Comparison of ENCODE assay signal across 11 cellular contexts in genomic region chr1:207804746-207805468, GRCh38. TPM values are rescaled to one million over a fixed set of nuclear protein-coding genes. Genes with fewer than 3 reads are reported as not detected.
DNase-seq lines count a peak whose midpoint lies in the region; ATAC-seq, FAIRE-seq and TF ChIP-seq lines count a peak whose summit lies in the region.
"Had no signal": no experiment of that assay in that cellular context is flagged by ENCODE, and none has a peak within 500 bp of the region (broad histone marks: within the 10 kb centered on the region; RNA-seq: fewer than 3 reads in every experiment).

No MANE protein-coding gene starts in this region.

- TF ChIP-seq POLR2A in IMR-90 (IDR thresholded peaks at IDR 0.05; ENCODE audit: low read depth, low read length), result no peak

- DNase-seq in IMR-90 (no peak), left lung (no peak), small intestine (no peak), EL (no peak)
- DNase-seq: GOT3, NCI-H1105 had no signal

- H3K9ac ChIP-seq in IMR-90 (ENCODE audit: low read depth, low read length), result no peak overlapping the region

- peak overlapping the region; percentile 65; the same call in 1 of the 2 replicates for H3K14ac ChIP-seq in IMR-90 (replicated peaks; ENCODE audit: low read depth, low read length)

- BruUV-seq in IMR-90 (replicated peaks; lab: Mats Ljungman, UMichigan), result no TSS peak

- H3K4me1 Mint-ChIP-seq in stimulated activated memory B cell treated with anti-CD40 and anti-IgM and Interleukin-4, amounts not matched to agents 10 μg/mL and 1 μg/mL and 100 μg/mL, for 72 hours, result peaks cover 66% of the 10 kb centered on the region

- no peak for FAIRE-seq in small intestine (lab: Jason Lieb, UNC)
- FAIRE-seq: HTR-8/SVneo had no signal

- 0 out of 2 replicates have a peak overlapping the region, but pooled peaks have one; percentile 26 for H3K18ac ChIP-seq in IMR-90 (ENCODE audit: low read depth, low read length)

- TF ChIP-seq CTCF in IMR-90 (conservative IDR thresholded peaks at IDR 0.05; ENCODE audit: low read depth, low read length) (no peak), left lung (IDR thresholded peaks at IDR 0.05) (no peak)

- H3K27ac ChIP-seq in IMR-90 (ENCODE audit: insufficient read depth, low read length), result no peak overlapping the region
- H3K27ac ChIP-seq in adipose tissue (ENCODE audit: low read depth, low read length), result peak overlapping the region; percentile 5
- peak overlapping the region; percentile 0 to 87 for H3K27ac ChIP-seq in left lung
- peak overlapping the region in 1 of 2 donors; percentile 35 for H3K27ac ChIP-seq in small intestine (ENCODE audit: low read depth in 1 of 2, low read length in 1 of 2)

- no peaks in the 10 kb centered on the region for H3K9me3 ChIP-seq in IMR-90 (ENCODE audit: control insufficient read depth, insufficient read depth, low read length)
- H3K9me3 ChIP-seq in left lung, result no peaks in the 10 kb centered on the region
- no peaks in the 10 kb centered on the region for H3K9me3 ChIP-seq in small intestine (ENCODE audit: control insufficient read depth, low read depth)

- no peaks in the 10 kb centered on the region for H4K20me1 ChIP-seq in IMR-90 (ENCODE audit: insufficient read depth, low read length)

- POLR2A ChIA-PET in IMR-90 (lab: Charles Lee; ENCODE audit: unreplicated experiment), result no interaction called here

- H2AK9ac ChIP-seq in IMR-90 (replicated peaks; ENCODE audit: low read depth, low read length, poor library complexity), result no peak overlapping the region

- H3K27me3 ChIP-seq in IMR-90 (ENCODE audit: control insufficient read depth, insufficient read depth, low read length) (no peaks in the 10 kb centered on the region), left lung (no peaks in the 10 kb centered on the region), small intestine (ENCODE audit: control insufficient read depth in 2 of 2, insufficient read depth in 2 of 2, low read length in 2 of 2) (no peaks in the 10 kb centered on the region)

- no peak overlapping the region for H3K4me2 ChIP-seq in IMR-90 (ENCODE audit: low read depth, low read length)

- H2BK15ac ChIP-seq in IMR-90 (ENCODE audit: low read depth, low read length), result peak overlapping the region; percentile 79; the same call in 2 of the 3 replicates

- peaks cover 9% of the 10 kb centered on the region for H3K4me1 ChIP-seq in IMR-90 (ENCODE audit: control insufficient read depth, insufficient read depth, low read length)
- H3K4me1 ChIP-seq in left lung, result peaks cover 36 to 71% of the 10 kb centered on the region in 2 donors
- peaks cover 0 to 2% of the 10 kb centered on the region in 2 donors for H3K4me1 ChIP-seq in small intestine (ENCODE audit: control insufficient read depth in 2 of 2, insufficient read depth in 1 of 2, low read depth in 1 of 2, low read length in 1 of 2)

- no peak overlapping the region for H3K4me3 ChIP-seq in IMR-90 (ENCODE audit: insufficient read depth, low read depth, low read length)
- no peak overlapping the region for H3K4me3 ChIP-seq in left lung
- no peak overlapping the region for H3K4me3 ChIP-seq in small intestine (ENCODE audit: low read depth in 1 of 2, low read length in 2 of 2)

- H3K23ac ChIP-seq in IMR-90 (ENCODE audit: low read depth, low read length), result no peak overlapping the region; the same call in 1 of the 2 replicates

- peaks cover 23% of the 10 kb centered on the region; the same call in 1 of the 2 replicates for H3K9me1 ChIP-seq in IMR-90 (ENCODE audit: insufficient read depth, low read length)

- H3K9me3 Mint-ChIP-seq in stimulated activated memory B cell treated with anti-CD40 and anti-IgM and Interleukin-4, amounts not matched to agents 10 μg/mL and 1 μg/mL and 100 μg/mL, for 72 hours, result no peaks in the 10 kb centered on the region

- CTCF ChIA-PET in IMR-90 (lab: Yijun Ruan, JAX), result no interaction called here

- H2BK20ac ChIP-seq in IMR-90 (ENCODE audit: low read depth, low read length), result peak overlapping the region; percentile 38

- H3K56ac ChIP-seq in IMR-90 (ENCODE audit: extremely low read depth, insufficient read depth, low read length), result no peak overlapping the region

- intact Hi-C loops in IMR-90 (cut with micrococcal nuclease) (no loop called here), left lung (cut with DNase I) (no loop called here)

- H2BK120ac ChIP-seq in IMR-90 (ENCODE audit: low read depth, low read length), result peak overlapping the region; percentile 70

- H2AFZ ChIP-seq in IMR-90 (replicated peaks; ENCODE audit: low read length, poor library complexity), result no peak overlapping the region

- H3K36me3 ChIP-seq in IMR-90 (ENCODE audit: control insufficient read depth, insufficient read depth, low read length) (peaks cover 22% of the 10 kb centered on the region; the same call in 1 of the 2 replicates), left lung (peaks cover 0 to 92% of the 10 kb centered on the region in 2 donors), small intestine (ENCODE audit: control insufficient read depth in 2 of 2, insufficient read depth in 2 of 2, low read length in 2 of 2) (peaks cover 5 to 29% of the 10 kb centered on the region in 2 donors)

- no peak for TF ChIP-seq RAD21 in IMR-90 (IDR thresholded peaks at IDR 0.05; ENCODE audit: low read length)

- peak overlapping the region; percentile 55; the same call in 1 of the 2 replicates for H4K5ac ChIP-seq in IMR-90 (ENCODE audit: low read depth, low read length)

- H4K8ac ChIP-seq in IMR-90 (ENCODE audit: low read depth in 2 of 2, low read length in 2 of 2), result peak overlapping the region in 1 of 2 experiments; percentile 11; a peak in 2 of 4 replicates

- H3K79me1 ChIP-seq in IMR-90 (ENCODE audit: low read depth in 1 of 2, low read length in 2 of 2), result peaks cover 0 to 9% of the 10 kb centered on the region in 2 experiments; a peak in 1 of 4 replicates

- no peaks in the 10 kb centered on the region for H3K27me3 Mint-ChIP-seq in stimulated activated memory B cell treated with anti-CD40 and anti-IgM and Interleukin-4, amounts not matched to agents 10 μg/mL and 1 μg/mL and 100 μg/mL, for 72 hours

- peak overlapping the region; percentile 73; the same call in 1 of the 2 replicates for H4K91ac ChIP-seq in IMR-90 (ENCODE audit: insufficient read depth, low read depth, low read length)

- dilution Hi-C loops in IMR-90 (cut with HindIII; ENCODE audit: low sequenced_read_pairs, unreplicated experiment), result no loop called here

- in situ Hi-C loops in IMR-90 (cut with MboI; ENCODE audit: low sequenced_read_pairs), result no loop called here

- no peak overlapping the region for H2BK5ac ChIP-seq in IMR-90 (ENCODE audit: low read depth, low read length, poor library complexity, severe bottlenecking)

- ATAC-seq in IMR-90 (ENCODE audit: low read depth), result no peak
- no peak for ATAC-seq in left lung
- no peak for ATAC-seq in stimulated activated memory B cell treated with anti-CD40 and anti-IgM and Interleukin-4, amounts not matched to agents 10 μg/mL and 1 μg/mL and 100 μg/mL, for 72 hours
- no peak for ATAC-seq in HG03442 (IDR thresholded peaks at IDR 0.05; ENCODE audit: unreplicated experiment)
- no peak for ATAC-seq in activated CD4-positive, CD25-positive, alpha-beta regulatory T cell treated with anti-CD3 and anti-CD28 coated beads, Interleukin-2, amount 50 U/mL, for 24 hours

- H3K27ac Mint-ChIP-seq in stimulated activated memory B cell treated with anti-CD40 and anti-IgM and Interleukin-4, amounts not matched to agents 10 μg/mL and 1 μg/mL and 100 μg/mL, for 72 hours, result peak overlapping the region; percentile 83

- no CpG with 5 or more reads among the region's 5 CpGs for WGBS in IMR-90 (ENCODE audit: extremely low coverage in 2 of 2, insufficient read length in 1 of 2), 2 experiments
- WGBS in adipose tissue, 3 donors, result 86 to 93% (median 92%) methylated on average over 5 of the region's 5 CpGs
- 92 to 94% (median 92%) methylated on average over 5 of the region's 5 CpGs for WGBS in small intestine, 3 donors

- H2AK5ac ChIP-seq in IMR-90 (ENCODE audit: low read depth, low read length), result peak overlapping the region; percentile 75; the same call in 1 of the 2 replicates

- H3K4ac ChIP-seq in IMR-90 (ENCODE audit: low read depth, low read length), result peak overlapping the region; percentile 39

- peaks cover 86% of the 10 kb centered on the region for H3K36me3 Mint-ChIP-seq in stimulated activated memory B cell treated with anti-CD40 and anti-IgM and Interleukin-4, amounts not matched to agents 10 μg/mL and 1 μg/mL and 100 μg/mL, for 72 hours

- no peak overlapping the region for H3K4me3 Mint-ChIP-seq in stimulated activated memory B cell treated with anti-CD40 and anti-IgM and Interleukin-4, amounts not matched to agents 10 μg/mL and 1 μg/mL and 100 μg/mL, for 72 hours

TF ChIP-seq in IMR-90, 13 proteins besides CTCF, POLR2A, EP300 and RAD21:
- TF ChIP-seq SMC3 (IDR thresholded peaks at IDR 0.05; ENCODE audit: low read depth, low read length) (no peak), MAFK (IDR thresholded peaks at IDR 0.05; ENCODE audit: low read depth, low read length) (no peak), FOS (IDR thresholded peaks at IDR 0.05; ENCODE audit: low read depth, low read length) (no peak), CHD1 (IDR thresholded peaks at IDR 0.05; ENCODE audit: low read depth, low read length) (no peak), MAZ (IDR thresholded peaks at IDR 0.05; ENCODE audit: borderline replicate concordance, low read depth, low read length) (no peak), RCOR1 (IDR thresholded peaks at IDR 0.05; ENCODE audit: insufficient replicate concordance, low read length) (no peak)
- TF ChIP-seq, protein P1, sequence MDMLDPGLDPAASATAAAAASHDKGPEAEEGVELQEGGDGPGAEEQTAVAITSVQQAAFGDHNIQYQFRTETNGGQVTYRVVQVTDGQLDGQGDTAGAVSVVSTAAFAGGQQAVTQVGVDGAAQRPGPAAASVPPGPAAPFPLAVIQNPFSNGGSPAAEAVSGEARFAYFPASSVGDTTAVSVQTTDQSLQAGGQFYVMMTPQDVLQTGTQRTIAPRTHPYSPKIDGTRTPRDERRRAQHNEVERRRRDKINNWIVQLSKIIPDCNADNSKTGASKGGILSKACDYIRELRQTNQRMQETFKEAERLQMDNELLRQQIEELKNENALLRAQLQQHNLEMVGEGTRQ (IDR thresholded peaks at IDR 0.05; ENCODE audit: low read depth, low read length), result no peak

RNA-seq across cellular contexts. Expression of gene CD46, which starts 53.1 kb away (rescaled TPM):
- 37.1 and 76.1 TPM in 2 replicates for total RNA-seq in IMR-90 (2012; rRNA removed)
- polyA plus RNA-seq in IMR-90 (2012; rRNA removed), result 57.7 and 82.0 TPM in 2 replicates
- polyA plus RNA-seq in IMR-90 (2012; cell fraction: cytosol; rRNA removed), result 14.1 and 15.1 TPM in 2 replicates
- 31.9 and 303 TPM in 2 replicates for polyA plus RNA-seq in IMR-90 (2012; cell fraction: nucleus; rRNA removed; ENCODE audit: low replicate concordance)
- 100 to 1,000 TPM in 1 of 3 donors, 10 to 100 TPM in 2; 66.4 to 118 (median 83.0) TPM for polyA plus RNA-seq in adipose tissue
- total RNA-seq in left lung, result 100 to 1,000 TPM; 307 to 342 TPM
- 100 to 1,000 TPM in 1 of 3 donors, 10 to 100 TPM in 2; 53.2 to 122 (median 71.3) TPM for polyA plus RNA-seq in small intestine
